ENCODE assay signal across 1 cellular context in genomic region chr6:107275330-107275865, GRCh38.
TF ChIP-seq lines count a peak whose summit lies in the region.

No MANE protein-coding gene starts in this region.

TF ChIP-seq in K562, 482 proteins besides CTCF, POLR2A, EP300 and RAD21 (continued from another document and continues in another):
- TF ChIP-seq ZNF318 (IDR thresholded peaks at IDR 0.05; ENCODE audit: borderline replicate concordance in 1 of 2, low read depth in 1 of 2) = no peak
- peak; percentile 66; the same call in 1 of the 2 replicates for TF ChIP-seq MTA1 (IDR thresholded peaks at IDR 0.05; ENCODE audit: borderline replicate concordance)
- TF ChIP-seq PCBP2 (IDR thresholded peaks at IDR 0.05; ENCODE audit: low read depth, low read length, poor library complexity, severe bottlenecking) = no peak
- TF ChIP-seq HSF4 (CRISPR knock-in tag; IDR thresholded peaks at IDR 0.05; ENCODE audit: borderline replicate concordance) = no peak
- TF ChIP-seq SIRT6 (IDR thresholded peaks at IDR 0.05; ENCODE audit: low read depth, low read length) = no peak
- no peak for TF ChIP-seq JUNB (CRISPR knock-in tag; conservative IDR thresholded peaks at IDR 0.05)
- peak; percentile 72 to 88 for TF ChIP-seq TRIM24 (IDR thresholded peaks at IDR 0.05)
- TF ChIP-seq JUND (IDR thresholded peaks at IDR 0.05; ENCODE audit: borderline replicate concordance, low read depth, low read length) = peak; percentile 88
- peak; percentile 89; the same call in 2 of the 3 replicates for TF ChIP-seq JUND (tag; IDR thresholded peaks at IDR 0.05; ENCODE audit: borderline replicate concordance, low read depth, low read length)
- TF ChIP-seq, protein P1, sequence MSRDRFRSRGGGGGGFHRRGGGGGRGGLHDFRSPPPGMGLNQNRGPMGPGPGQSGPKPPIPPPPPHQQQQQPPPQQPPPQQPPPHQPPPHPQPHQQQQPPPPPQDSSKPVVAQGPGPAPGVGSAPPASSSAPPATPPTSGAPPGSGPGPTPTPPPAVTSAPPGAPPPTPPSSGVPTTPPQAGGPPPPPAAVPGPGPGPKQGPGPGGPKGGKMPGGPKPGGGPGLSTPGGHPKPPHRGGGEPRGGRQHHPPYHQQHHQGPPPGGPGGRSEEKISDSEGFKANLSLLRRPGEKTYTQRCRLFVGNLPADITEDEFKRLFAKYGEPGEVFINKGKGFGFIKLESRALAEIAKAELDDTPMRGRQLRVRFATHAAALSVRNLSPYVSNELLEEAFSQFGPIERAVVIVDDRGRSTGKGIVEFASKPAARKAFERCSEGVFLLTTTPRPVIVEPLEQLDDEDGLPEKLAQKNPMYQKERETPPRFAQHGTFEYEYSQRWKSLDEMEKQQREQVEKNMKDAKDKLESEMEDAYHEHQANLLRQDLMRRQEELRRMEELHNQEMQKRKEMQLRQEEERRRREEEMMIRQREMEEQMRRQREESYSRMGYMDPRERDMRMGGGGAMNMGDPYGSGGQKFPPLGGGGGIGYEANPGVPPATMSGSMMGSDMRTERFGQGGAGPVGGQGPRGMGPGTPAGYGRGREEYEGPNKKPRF (IDR thresholded peaks at IDR 0.05; ENCODE audit: low read depth, low read length) = no peak
- TF ChIP-seq, protein P2, sequence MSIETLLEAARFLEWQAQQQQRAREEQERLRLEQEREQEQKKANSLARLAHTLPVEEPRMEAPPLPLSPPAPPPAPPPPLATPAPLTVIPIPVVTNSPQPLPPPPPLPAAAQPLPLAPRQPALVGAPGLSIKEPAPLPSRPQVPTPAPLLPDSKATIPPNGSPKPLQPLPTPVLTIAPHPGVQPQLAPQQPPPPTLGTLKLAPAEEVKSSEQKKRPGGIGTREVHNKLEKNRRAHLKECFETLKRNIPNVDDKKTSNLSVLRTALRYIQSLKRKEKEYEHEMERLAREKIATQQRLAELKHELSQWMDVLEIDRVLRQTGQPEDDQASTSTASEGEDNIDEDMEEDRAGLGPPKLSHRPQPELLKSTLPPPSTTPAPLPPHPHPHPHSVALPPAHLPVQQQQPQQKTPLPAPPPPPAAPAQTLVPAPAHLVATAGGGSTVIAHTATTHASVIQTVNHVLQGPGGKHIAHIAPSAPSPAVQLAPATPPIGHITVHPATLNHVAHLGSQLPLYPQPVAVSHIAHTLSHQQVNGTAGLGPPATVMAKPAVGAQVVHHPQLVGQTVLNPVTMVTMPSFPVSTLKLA (conservative IDR thresholded peaks at IDR 0.05) = peak; percentile 72 to 80
- no peak for TF ChIP-seq E2F5 (CRISPR knock-in tag; IDR thresholded peaks at IDR 0.05)
- TF ChIP-seq ZNF24 (IDR thresholded peaks at IDR 0.05) = no peak
- no peak for TF ChIP-seq ZNF174 (CRISPR knock-in tag; IDR thresholded peaks at IDR 0.05)
- TF ChIP-seq ZNF764 (CRISPR knock-in tag; IDR thresholded peaks at IDR 0.05; ENCODE audit: low read depth) = no peak
- TF ChIP-seq RBM15 (IDR thresholded peaks at IDR 0.05; ENCODE audit: insufficient read depth, low read length) = no peak
- TF ChIP-seq MEF2D (tag; conservative IDR thresholded peaks at IDR 0.05; ENCODE audit: low read depth) = 0 out of 2 replicates have a peak, but pooled peaks have one; percentile 34
- no peak for TF ChIP-seq FOXO4 (CRISPR knock-in tag; IDR thresholded peaks at IDR 0.05)
- TF ChIP-seq, protein P3, sequence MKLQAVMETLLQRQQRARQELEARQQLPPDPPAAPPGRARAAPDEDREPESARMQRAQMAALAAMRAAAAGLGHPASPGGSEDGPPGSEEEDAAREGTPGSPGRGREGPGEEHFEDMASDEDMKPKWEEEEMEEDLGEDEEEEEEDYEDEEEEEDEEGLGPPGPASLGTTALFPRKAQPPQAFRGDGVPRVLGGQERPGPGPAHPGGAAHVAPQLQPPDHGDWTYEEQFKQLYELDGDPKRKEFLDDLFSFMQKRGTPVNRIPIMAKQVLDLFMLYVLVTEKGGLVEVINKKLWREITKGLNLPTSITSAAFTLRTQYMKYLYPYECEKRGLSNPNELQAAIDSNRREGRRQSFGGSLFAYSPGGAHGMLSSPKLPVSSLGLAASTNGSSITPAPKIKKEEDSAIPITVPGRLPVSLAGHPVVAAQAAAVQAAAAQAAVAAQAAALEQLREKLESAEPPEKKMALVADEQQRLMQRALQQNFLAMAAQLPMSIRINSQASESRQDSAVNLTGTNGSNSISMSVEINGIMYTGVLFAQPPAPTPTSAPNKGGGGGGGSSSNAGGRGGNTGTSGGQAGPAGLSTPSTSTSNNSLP (IDR thresholded peaks at IDR 0.05; ENCODE audit: borderline replicate concordance, low read depth, low read length) = no peak
- peak; percentile 79 for TF ChIP-seq ATF7 (IDR thresholded peaks at IDR 0.05)
- TF ChIP-seq KLF1 (tag; IDR thresholded peaks at IDR 0.05) = no peak
- no peak for TF ChIP-seq ZNF76 (CRISPR knock-in tag; IDR thresholded peaks at IDR 0.05; ENCODE audit: borderline replicate concordance)
- TF ChIP-seq RBM22 (IDR thresholded peaks at IDR 0.05; ENCODE audit: low read depth, low read length, poor library complexity, severe bottlenecking) = no peak
- TF ChIP-seq, protein P4, sequence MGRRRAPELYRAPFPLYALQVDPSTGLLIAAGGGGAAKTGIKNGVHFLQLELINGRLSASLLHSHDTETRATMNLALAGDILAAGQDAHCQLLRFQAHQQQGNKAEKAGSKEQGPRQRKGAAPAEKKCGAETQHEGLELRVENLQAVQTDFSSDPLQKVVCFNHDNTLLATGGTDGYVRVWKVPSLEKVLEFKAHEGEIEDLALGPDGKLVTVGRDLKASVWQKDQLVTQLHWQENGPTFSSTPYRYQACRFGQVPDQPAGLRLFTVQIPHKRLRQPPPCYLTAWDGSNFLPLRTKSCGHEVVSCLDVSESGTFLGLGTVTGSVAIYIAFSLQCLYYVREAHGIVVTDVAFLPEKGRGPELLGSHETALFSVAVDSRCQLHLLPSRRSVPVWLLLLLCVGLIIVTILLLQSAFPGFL (CRISPR knock-in tag; IDR thresholded peaks at IDR 0.05) = no peak
- TF ChIP-seq, protein P5, sequence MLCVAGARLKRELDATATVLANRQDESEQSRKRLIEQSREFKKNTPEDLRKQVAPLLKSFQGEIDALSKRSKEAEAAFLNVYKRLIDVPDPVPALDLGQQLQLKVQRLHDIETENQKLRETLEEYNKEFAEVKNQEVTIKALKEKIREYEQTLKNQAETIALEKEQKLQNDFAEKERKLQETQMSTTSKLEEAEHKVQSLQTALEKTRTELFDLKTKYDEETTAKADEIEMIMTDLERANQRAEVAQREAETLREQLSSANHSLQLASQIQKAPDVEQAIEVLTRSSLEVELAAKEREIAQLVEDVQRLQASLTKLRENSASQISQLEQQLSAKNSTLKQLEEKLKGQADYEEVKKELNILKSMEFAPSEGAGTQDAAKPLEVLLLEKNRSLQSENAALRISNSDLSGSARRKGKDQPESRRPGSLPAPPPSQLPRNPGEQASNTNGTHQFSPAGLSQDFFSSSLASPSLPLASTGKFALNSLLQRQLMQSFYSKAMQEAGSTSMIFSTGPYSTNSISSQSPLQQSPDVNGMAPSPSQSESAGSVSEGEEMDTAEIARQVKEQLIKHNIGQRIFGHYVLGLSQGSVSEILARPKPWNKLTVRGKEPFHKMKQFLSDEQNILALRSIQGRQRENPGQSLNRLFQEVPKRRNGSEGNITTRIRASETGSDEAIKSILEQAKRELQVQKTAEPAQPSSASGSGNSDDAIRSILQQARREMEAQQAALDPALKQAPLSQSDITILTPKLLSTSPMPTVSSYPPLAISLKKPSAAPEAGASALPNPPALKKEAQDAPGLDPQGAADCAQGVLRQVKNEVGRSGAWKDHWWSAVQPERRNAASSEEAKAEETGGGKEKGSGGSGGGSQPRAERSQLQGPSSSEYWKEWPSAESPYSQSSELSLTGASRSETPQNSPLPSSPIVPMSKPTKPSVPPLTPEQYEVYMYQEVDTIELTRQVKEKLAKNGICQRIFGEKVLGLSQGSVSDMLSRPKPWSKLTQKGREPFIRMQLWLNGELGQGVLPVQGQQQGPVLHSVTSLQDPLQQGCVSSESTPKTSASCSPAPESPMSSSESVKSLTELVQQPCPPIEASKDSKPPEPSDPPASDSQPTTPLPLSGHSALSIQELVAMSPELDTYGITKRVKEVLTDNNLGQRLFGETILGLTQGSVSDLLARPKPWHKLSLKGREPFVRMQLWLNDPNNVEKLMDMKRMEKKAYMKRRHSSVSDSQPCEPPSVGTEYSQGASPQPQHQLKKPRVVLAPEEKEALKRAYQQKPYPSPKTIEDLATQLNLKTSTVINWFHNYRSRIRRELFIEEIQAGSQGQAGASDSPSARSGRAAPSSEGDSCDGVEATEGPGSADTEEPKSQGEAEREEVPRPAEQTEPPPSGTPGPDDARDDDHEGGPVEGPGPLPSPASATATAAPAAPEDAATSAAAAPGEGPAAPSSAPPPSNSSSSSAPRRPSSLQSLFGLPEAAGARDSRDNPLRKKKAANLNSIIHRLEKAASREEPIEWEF (CRISPR knock-in tag; IDR thresholded peaks at IDR 0.05) = no peak
- peak in 1 of 2 experiments; percentile 55; a peak in 1 of 4 replicates for TF ChIP-seq ZNF639 (CRISPR knock-in tag; conservative IDR thresholded peaks at IDR 0.05 in 1 of 2, IDR thresholded peaks at IDR 0.05 in 1 of 2)
- no peak for TF ChIP-seq DNMT1 (IDR thresholded peaks at IDR 0.05)
- no peak for TF ChIP-seq ZNF282 (CRISPR knock-in tag; IDR thresholded peaks at IDR 0.05)
- TF ChIP-seq COPS2 (conservative IDR thresholded peaks at IDR 0.05) = no peak
- peak; percentile 98 for TF ChIP-seq EHMT2 (IDR thresholded peaks at IDR 0.05)
- TF ChIP-seq NFRKB (IDR thresholded peaks at IDR 0.05; ENCODE audit: low read depth) = no peak
- no peak for TF ChIP-seq ELF4 (CRISPR knock-in tag; IDR thresholded peaks at IDR 0.05)
- no peak for TF ChIP-seq SIN3B (IDR thresholded peaks at IDR 0.05; ENCODE audit: low read depth)
- no peak for TF ChIP-seq TAF7 (tag; IDR thresholded peaks at IDR 0.05)
